13 cellular contexts compared by ENCODE assay signal in genomic region chr15:98946301-98947255, GRCh38.
DNase-seq lines count a peak whose midpoint lies in the region; ATAC-seq and TF ChIP-seq lines count a peak whose summit lies in the region.
"Had no signal": no experiment of that assay in that cellular context is flagged by ENCODE, and none has a peak within 500 bp of the region (broad histone marks: within the 10 kb centered on the region; RNA-seq: fewer than 3 reads in every experiment).

No MANE protein-coding gene starts in this region.

- no peaks in the 10 kb centered on the region for H3K9me3 ChIP-seq in muscle layer of colon (ENCODE audit: low read length)
- no peaks in the 10 kb centered on the region for H3K9me3 ChIP-seq in upper lobe of left lung
- no peaks in the 10 kb centered on the region for H3K9me3 ChIP-seq in CD4-positive, alpha-beta memory T cell (ENCODE audit: control insufficient read depth in 1 of 2, low read length in 2 of 2)

- no peaks in the 10 kb centered on the region for H3K4me1 Mint-ChIP-seq in CD4-positive, alpha-beta memory T cell

- TF ChIP-seq CTCF in fibroblast of mammary gland (conservative IDR thresholded peaks at IDR 0.05; ENCODE audit: control insufficient read depth, insufficient read depth, low read depth, low read length) = no peak
- no peak for TF ChIP-seq CTCF in upper lobe of left lung (IDR thresholded peaks at IDR 0.05)

- 54 to 64% methylated on average over 15 of the region's 15 CpGs for WGBS in upper lobe of left lung, 2 donors

- no peak for ATAC-seq in upper lobe of left lung (ENCODE audit: low FRiP score in 2 of 2)
- ATAC-seq: naive thymus-derived CD8-positive, alpha-beta T cell had no signal

- POLR2A ChIA-PET in CD4-positive, alpha-beta memory T cell (lab: Charles Lee; ENCODE audit: partially characterized antibody) = no interaction called here

- H3K4me3 ChIP-seq in fibroblast of mammary gland (ENCODE audit: control insufficient read depth, low read depth, low read length) (no peak overlapping the region), muscle layer of colon (ENCODE audit: low read depth in 1 of 2, low read length in 2 of 2) (no peak overlapping the region), upper lobe of left lung (no peak overlapping the region)
- no peak overlapping the region for H3K4me3 ChIP-seq in CD4-positive, alpha-beta memory T cell (ENCODE audit: low read length in 2 of 2)

- H3K9ac ChIP-seq in muscle layer of colon (ENCODE audit: low read length) = no peak overlapping the region

- H3K9me3 Mint-ChIP-seq in CD4-positive, alpha-beta memory T cell = no peaks in the 10 kb centered on the region
- H3K9me3 Mint-ChIP-seq: naive thymus-derived CD8-positive, alpha-beta T cell had no signal

- DNase-seq in NCI-H82 (lab: John Stamatoyannopoulos, UW) (peak; percentile 8), NCI-H82 treated with DMSO at 0.1 percent for 48 hours (lab: John Stamatoyannopoulos, UW; ENCODE audit: unreplicated experiment) (no peak), fibroblast of mammary gland (ENCODE audit: low read depth) (peak; percentile 15), upper lobe of left lung (peak in 1 of 2 donors; percentile 53), NCI-H2081 treated with DMSO at 0.1 percent for 48 hours (lab: John Stamatoyannopoulos, UW) (no peak), amniotic stem cell (lab: John Stamatoyannopoulos, UW) (no peak)
- no peak for DNase-seq in CD4-positive, alpha-beta memory T cell
- DNase-seq: 8988T; cerebellar nuclear complex; naive thymus-derived CD8-positive, alpha-beta T cell; NCI-H2029; stimulated activated CD4-positive, alpha-beta T cell treated with anti-CD3 and anti-CD28 coated beads, Interleukin-2, amount 100 ng/mL, for 24 hours had no signal

- no peak overlapping the region for H3K4me3 Mint-ChIP-seq in CD4-positive, alpha-beta memory T cell

- TF ChIP-seq EP300 in upper lobe of left lung (IDR thresholded peaks at IDR 0.05) = no peak

- H3K4me1 ChIP-seq in muscle layer of colon (ENCODE audit: insufficient read depth, low read length) (peaks cover 37% of the 10 kb centered on the region), upper lobe of left lung (peaks cover 0 to 24% (median 11%) of the 10 kb centered on the region in 4 donors)
- H3K4me1 ChIP-seq in CD4-positive, alpha-beta memory T cell (ENCODE audit: insufficient read depth, low read length) = no peaks in the 10 kb centered on the region

- intact Hi-C loops in CD4-positive, alpha-beta memory T cell (cut with micrococcal nuclease) = no loop called here

- H3K27ac Mint-ChIP-seq in CD4-positive, alpha-beta memory T cell = peak overlapping the region in 1 of 7 donors; percentile 36

- H3K27ac ChIP-seq in muscle layer of colon (ENCODE audit: low read depth, low read length) = peak overlapping the region; percentile 37
- H3K27ac ChIP-seq in upper lobe of left lung = peak overlapping the region; percentile 41 to 55 (median 43)
- no peak overlapping the region for H3K27ac ChIP-seq in CD4-positive, alpha-beta memory T cell (ENCODE audit: low read depth, low read length)

- H3K27me3 ChIP-seq in muscle layer of colon (ENCODE audit: control insufficient read depth in 1 of 2, insufficient read depth in 2 of 2, low read length in 2 of 2) (no peaks in the 10 kb centered on the region), upper lobe of left lung (no peaks in the 10 kb centered on the region)
- no peaks in the 10 kb centered on the region for H3K27me3 ChIP-seq in CD4-positive, alpha-beta memory T cell (ENCODE audit: insufficient read depth, low read length)

- CTCF ChIA-PET in CD4-positive, alpha-beta memory T cell (lab: Charles Lee; ENCODE audit: partially characterized antibody) = no interaction called here

- TF ChIP-seq POLR2A in upper lobe of left lung (IDR thresholded peaks at IDR 0.05) = no peak

- H3K36me3 ChIP-seq in muscle layer of colon (ENCODE audit: insufficient read depth, low read length) = peaks cover 61% of the 10 kb centered on the region
- H3K36me3 ChIP-seq in upper lobe of left lung = peaks cover 15 to 68% (median 38%) of the 10 kb centered on the region in 4 donors
- H3K36me3 ChIP-seq in CD4-positive, alpha-beta memory T cell (ENCODE audit: insufficient read depth, low read length) = no peaks in the 10 kb centered on the region

- peaks cover 15 to 21% of the 10 kb centered on the region in 2 donors for H3K36me3 Mint-ChIP-seq in CD4-positive, alpha-beta memory T cell

- H3K27me3 Mint-ChIP-seq in CD4-positive, alpha-beta memory T cell = no peaks in the 10 kb centered on the region
- H3K27me3 Mint-ChIP-seq: naive thymus-derived CD8-positive, alpha-beta T cell had no signal

Comparison
In these comparisons a context has a peak if more than half of its experiments do, and no peak if none do; other contexts are left out.
1. DNase-seq: peak in NCI-H82 (single experiment) and fibroblast of mammary gland (single experiment); none in NCI-H82 treated with DMSO at 0.1 percent for 48 hours (single experiment), NCI-H2081 treated with DMSO at 0.1 percent for 48 hours (single experiment), CD4-positive, alpha-beta memory T cell (0 of 5) and amniotic stem cell (single experiment).